Comparison of ENCODE assay signal across 1 cellular context in genomic region chr16:68448360-68448970, GRCh38.
TF ChIP-seq lines count a peak whose summit lies in the region.

Gene SMPD3, minus strand, starts transcription at chr16:68448508. Its CDS starts 76,327 bp downstream, at chr16:68372181.

TF ChIP-seq in HepG2, 621 proteins besides CTCF, POLR2A, EP300 and RAD21 (continued from another document and continues in another):
- TF ChIP-seq NBN (conservative IDR thresholded peaks at IDR 0.05) (no peak), SMAD1 (CRISPR knock-in tag; IDR thresholded peaks at IDR 0.05; ENCODE audit: borderline replicate concordance, low read depth) (no peak; the same call in 1 of the 2 replicates), MED1 (CRISPR knock-in tag; IDR thresholded peaks at IDR 0.05) (peak; percentile 73), ZNF337 (CRISPR knock-in tag; IDR thresholded peaks at IDR 0.05; ENCODE audit: borderline replicate concordance, low read depth) (no peak), TEAD2 (CRISPR knock-in tag; IDR thresholded peaks at IDR 0.05) (no peak), TERF1 (CRISPR knock-in tag; IDR thresholded peaks at IDR 0.05) (no peak), ZNF83 (CRISPR knock-in tag; IDR thresholded peaks at IDR 0.05; ENCODE audit: borderline replicate concordance) (no peak; the same call in 1 of the 2 replicates), FOXK2 (IDR thresholded peaks at IDR 0.05) (no peak), ZNF354B (CRISPR knock-in tag; IDR thresholded peaks at IDR 0.05) (no peak), NR1H2 (CRISPR knock-in tag; IDR thresholded peaks at IDR 0.05; ENCODE audit: borderline replicate concordance, low read depth) (no peak), DNMT3B (CRISPR knock-in tag; conservative IDR thresholded peaks at IDR 0.05) (no peak), HBP1 (CRISPR knock-in tag; IDR thresholded peaks at IDR 0.05; ENCODE audit: low read depth) (peak; percentile 91), ZNF30 (CRISPR knock-in tag; IDR thresholded peaks at IDR 0.05) (no peak), XRCC5 (optimal IDR thresholded peaks at IDR 0.05; ENCODE audit: low read length) (peak; percentile 69), NAIF1 (CRISPR knock-in tag; IDR thresholded peaks at IDR 0.05; ENCODE audit: borderline replicate concordance) (no peak), ZNF234 (CRISPR knock-in tag; conservative IDR thresholded peaks at IDR 0.05) (no peak), PAX8 (CRISPR knock-in tag; IDR thresholded peaks at IDR 0.05; ENCODE audit: borderline replicate concordance) (peak; percentile 76; the same call in 1 of the 2 replicates), ZNF674 (CRISPR knock-in tag; IDR thresholded peaks at IDR 0.05; ENCODE audit: low read depth) (no peak), ZNF646 (CRISPR knock-in tag; IDR thresholded peaks at IDR 0.05) (no peak), ZBTB7B (CRISPR knock-in tag; IDR thresholded peaks at IDR 0.05) (peak; percentile 63; the same call in 1 of the 2 replicates), ISX (CRISPR knock-in tag; conservative IDR thresholded peaks at IDR 0.05) (peak; percentile 48; the same call in 1 of the 2 replicates)
- TF ChIP-seq, protein P1, sequence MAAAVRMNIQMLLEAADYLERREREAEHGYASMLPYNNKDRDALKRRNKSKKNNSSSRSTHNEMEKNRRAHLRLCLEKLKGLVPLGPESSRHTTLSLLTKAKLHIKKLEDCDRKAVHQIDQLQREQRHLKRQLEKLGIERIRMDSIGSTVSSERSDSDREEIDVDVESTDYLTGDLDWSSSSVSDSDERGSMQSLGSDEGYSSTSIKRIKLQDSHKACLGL (CRISPR knock-in tag; IDR thresholded peaks at IDR 0.05): peak; percentile 80
- TF ChIP-seq, protein P2, sequence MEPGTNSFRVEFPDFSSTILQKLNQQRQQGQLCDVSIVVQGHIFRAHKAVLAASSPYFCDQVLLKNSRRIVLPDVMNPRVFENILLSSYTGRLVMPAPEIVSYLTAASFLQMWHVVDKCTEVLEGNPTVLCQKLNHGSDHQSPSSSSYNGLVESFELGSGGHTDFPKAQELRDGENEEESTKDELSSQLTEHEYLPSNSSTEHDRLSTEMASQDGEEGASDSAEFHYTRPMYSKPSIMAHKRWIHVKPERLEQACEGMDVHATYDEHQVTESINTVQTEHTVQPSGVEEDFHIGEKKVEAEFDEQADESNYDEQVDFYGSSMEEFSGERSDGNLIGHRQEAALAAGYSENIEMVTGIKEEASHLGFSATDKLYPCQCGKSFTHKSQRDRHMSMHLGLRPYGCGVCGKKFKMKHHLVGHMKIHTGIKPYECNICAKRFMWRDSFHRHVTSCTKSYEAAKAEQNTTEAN (CRISPR knock-in tag; conservative IDR thresholded peaks at IDR 0.05): peak; percentile 83; the same call in 1 of the 2 replicates
- TF ChIP-seq, protein P3, sequence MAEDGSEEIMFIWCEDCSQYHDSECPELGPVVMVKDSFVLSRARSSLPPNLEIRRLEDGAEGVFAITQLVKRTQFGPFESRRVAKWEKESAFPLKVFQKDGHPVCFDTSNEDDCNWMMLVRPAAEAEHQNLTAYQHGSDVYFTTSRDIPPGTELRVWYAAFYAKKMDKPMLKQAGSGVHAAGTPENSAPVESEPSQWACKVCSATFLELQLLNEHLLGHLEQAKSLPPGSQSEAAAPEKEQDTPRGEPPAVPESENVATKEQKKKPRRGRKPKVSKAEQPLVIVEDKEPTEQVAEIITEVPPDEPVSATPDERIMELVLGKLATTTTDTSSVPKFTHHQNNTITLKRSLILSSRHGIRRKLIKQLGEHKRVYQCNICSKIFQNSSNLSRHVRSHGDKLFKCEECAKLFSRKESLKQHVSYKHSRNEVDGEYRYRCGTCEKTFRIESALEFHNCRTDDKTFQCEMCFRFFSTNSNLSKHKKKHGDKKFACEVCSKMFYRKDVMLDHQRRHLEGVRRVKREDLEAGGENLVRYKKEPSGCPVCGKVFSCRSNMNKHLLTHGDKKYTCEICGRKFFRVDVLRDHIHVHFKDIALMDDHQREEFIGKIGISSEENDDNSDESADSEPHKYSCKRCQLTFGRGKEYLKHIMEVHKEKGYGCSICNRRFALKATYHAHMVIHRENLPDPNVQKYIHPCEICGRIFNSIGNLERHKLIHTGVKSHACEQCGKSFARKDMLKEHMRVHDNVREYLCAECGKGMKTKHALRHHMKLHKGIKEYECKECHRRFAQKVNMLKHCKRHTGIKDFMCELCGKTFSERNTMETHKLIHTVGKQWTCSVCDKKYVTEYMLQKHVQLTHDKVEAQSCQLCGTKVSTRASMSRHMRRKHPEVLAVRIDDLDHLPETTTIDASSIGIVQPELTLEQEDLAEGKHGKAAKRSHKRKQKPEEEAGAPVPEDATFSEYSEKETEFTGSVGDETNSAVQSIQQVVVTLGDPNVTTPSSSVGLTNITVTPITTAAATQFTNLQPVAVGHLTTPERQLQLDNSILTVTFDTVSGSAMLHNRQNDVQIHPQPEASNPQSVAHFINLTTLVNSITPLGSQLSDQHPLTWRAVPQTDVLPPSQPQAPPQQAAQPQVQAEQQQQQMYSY (CRISPR knock-in tag; IDR thresholded peaks at IDR 0.05): peak; percentile 70; the same call in 1 of the 2 replicates
- TF ChIP-seq, protein P4, sequence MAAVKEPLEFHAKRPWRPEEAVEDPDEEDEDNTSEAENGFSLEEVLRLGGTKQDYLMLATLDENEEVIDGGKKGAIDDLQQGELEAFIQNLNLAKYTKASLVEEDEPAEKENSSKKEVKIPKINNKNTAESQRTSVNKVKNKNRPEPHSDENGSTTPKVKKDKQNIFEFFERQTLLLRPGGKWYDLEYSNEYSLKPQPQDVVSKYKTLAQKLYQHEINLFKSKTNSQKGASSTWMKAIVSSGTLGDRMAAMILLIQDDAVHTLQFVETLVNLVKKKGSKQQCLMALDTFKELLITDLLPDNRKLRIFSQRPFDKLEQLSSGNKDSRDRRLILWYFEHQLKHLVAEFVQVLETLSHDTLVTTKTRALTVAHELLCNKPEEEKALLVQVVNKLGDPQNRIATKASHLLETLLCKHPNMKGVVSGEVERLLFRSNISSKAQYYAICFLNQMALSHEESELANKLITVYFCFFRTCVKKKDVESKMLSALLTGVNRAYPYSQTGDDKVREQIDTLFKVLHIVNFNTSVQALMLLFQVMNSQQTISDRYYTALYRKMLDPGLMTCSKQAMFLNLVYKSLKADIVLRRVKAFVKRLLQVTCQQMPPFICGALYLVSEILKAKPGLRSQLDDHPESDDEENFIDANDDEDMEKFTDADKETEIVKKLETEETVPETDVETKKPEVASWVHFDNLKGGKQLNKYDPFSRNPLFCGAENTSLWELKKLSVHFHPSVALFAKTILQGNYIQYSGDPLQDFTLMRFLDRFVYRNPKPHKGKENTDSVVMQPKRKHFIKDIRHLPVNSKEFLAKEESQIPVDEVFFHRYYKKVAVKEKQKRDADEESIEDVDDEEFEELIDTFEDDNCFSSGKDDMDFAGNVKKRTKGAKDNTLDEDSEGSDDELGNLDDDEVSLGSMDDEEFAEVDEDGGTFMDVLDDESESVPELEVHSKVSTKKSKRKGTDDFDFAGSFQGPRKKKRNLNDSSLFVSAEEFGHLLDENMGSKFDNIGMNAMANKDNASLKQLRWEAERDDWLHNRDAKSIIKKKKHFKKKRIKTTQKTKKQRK (IDR thresholded peaks at IDR 0.05; ENCODE audit: low read length): no peak
- TF ChIP-seq, protein P5, sequence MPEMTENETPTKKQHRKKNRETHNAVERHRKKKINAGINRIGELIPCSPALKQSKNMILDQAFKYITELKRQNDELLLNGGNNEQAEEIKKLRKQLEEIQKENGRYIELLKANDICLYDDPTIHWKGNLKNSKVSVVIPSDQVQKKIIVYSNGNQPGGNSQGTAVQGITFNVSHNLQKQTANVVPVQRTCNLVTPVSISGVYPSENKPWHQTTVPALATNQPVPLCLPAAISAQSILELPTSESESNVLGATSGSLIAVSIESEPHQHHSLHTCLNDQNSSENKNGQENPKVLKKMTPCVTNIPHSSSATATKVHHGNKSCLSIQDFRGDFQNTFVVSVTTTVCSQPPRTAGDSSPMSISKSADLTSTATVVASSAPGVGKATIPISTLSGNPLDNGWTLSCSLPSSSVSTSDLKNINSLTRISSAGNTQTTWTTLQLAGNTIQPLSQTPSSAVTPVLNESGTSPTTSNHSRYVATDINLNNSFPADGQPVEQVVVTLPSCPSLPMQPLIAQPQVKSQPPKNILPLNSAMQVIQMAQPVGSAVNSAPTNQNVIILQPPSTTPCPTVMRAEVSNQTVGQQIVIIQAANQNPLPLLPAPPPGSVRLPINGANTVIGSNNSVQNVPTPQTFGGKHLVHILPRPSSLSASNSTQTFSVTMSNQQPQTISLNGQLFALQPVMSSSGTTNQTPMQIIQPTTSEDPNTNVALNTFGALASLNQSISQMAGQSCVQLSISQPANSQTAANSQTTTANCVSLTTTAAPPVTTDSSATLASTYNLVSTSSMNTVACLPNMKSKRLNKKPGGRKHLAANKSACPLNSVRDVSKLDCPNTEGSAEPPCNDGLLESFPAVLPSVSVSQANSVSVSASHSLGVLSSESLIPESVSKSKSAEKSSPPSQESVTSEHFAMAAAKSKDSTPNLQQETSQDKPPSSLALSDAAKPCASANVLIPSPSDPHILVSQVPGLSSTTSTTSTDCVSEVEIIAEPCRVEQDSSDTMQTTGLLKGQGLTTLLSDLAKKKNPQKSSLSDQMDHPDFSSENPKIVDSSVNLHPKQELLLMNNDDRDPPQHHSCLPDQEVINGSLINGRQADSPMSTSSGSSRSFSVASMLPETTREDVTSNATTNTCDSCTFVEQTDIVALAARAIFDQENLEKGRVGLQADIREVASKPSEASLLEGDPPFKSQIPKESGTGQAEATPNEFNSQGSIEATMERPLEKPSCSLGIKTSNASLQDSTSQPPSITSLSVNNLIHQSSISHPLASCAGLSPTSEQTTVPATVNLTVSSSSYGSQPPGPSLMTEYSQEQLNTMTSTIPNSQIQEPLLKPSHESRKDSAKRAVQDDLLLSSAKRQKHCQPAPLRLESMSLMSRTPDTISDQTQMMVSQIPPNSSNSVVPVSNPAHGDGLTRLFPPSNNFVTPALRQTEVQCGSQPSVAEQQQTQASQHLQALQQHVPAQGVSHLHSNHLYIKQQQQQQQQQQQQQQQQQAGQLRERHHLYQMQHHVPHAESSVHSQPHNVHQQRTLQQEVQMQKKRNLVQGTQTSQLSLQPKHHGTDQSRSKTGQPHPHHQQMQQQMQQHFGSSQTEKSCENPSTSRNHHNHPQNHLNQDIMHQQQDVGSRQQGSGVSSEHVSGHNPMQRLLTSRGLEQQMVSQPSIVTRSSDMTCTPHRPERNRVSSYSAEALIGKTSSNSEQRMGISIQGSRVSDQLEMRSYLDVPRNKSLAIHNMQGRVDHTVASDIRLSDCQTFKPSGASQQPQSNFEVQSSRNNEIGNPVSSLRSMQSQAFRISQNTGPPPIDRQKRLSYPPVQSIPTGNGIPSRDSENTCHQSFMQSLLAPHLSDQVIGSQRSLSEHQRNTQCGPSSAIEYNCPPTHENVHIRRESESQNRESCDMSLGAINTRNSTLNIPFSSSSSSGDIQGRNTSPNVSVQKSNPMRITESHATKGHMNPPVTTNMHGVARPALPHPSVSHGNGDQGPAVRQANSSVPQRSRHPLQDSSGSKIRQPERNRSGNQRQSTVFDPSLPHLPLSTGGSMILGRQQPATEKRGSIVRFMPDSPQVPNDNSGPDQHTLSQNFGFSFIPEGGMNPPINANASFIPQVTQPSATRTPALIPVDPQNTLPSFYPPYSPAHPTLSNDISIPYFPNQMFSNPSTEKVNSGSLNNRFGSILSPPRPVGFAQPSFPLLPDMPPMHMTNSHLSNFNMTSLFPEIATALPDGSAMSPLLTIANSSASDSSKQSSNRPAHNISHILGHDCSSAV (CRISPR knock-in tag; IDR thresholded peaks at IDR 0.05; ENCODE audit: borderline replicate concordance): no peak
